In the genomic region with DNA sequence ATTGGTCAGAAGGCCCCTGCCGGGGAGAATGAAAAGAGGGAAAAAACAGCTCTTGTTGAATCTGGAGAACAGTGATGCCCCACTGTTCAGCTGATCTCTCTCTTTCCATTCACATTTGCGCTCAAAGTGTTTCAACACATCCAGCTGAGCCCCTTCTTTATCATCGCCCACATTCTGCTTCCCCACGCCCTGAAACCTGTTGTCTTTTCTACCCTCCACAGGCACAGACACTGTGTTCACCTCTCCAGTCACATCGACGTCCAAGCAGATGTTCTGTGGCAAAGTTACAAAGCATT, we compare ENCODE assay signal across 22 cellular contexts.
"Had no signal": no experiment of that assay in that cellular context is flagged by ENCODE, and none has a peak within 500 bp of the region (broad histone marks: within the 10 kb centered on the region; RNA-seq: fewer than 3 reads in every experiment).

No MANE protein-coding gene starts in this region.

- H3K27ac ChIP-seq: epithelial cell of prostate, esophagus squamous epithelium, left lung, lower lobe of right lung, right atrium auricular region, sigmoid colon, skin epidermis, testis, tibial nerve had no signal

- H3K9me3 Mint-ChIP-seq: dendritic cell treated with granulocyte-macrophage colony-stimulating factor and Interleukin-4, amounts not matched to agents 40 ng/mL and 50 ng/mL, for 4 days; nephron; stimulated activated naive B cell treated with anti-CD40 and anti-IgM and Interleukin-4, amounts not matched to agents 10 μg/mL and 1 μg/mL and 100 μg/mL, for 72 hours; stimulated activated naive CD8-positive, alpha-beta T cell treated with anti-CD3 and anti-CD28 coated beads, Interleukin-15, amount 100 ng/mL, for 72 hours had no signal

- H3K27ac Mint-ChIP-seq: dendritic cell treated with granulocyte-macrophage colony-stimulating factor and Interleukin-4, amounts not matched to agents 40 ng/mL and 50 ng/mL, for 4 days; effector memory CD8-positive, alpha-beta T cell; nephron; stimulated activated naive B cell treated with anti-CD40 and anti-IgM and Interleukin-4, amounts not matched to agents 10 μg/mL and 1 μg/mL and 100 μg/mL, for 72 hours; stimulated activated naive CD8-positive, alpha-beta T cell treated with anti-CD3 and anti-CD28 coated beads, Interleukin-15, amount 100 ng/mL, for 72 hours had no signal

- H3K27me3 Mint-ChIP-seq: dendritic cell treated with granulocyte-macrophage colony-stimulating factor and Interleukin-4, amounts not matched to agents 40 ng/mL and 50 ng/mL, for 4 days; effector memory CD8-positive, alpha-beta T cell; naive B cell; stimulated activated naive B cell treated with anti-CD40 and anti-IgM and Interleukin-4, amounts not matched to agents 10 μg/mL and 1 μg/mL and 100 μg/mL, for 72 hours; stimulated activated naive CD8-positive, alpha-beta T cell treated with anti-CD3 and anti-CD28 coated beads, Interleukin-15, amount 100 ng/mL, for 72 hours had no signal

- H3K36me3 ChIP-seq: esophagus squamous epithelium, left lung, lower lobe of right lung, right atrium auricular region, sigmoid colon, tibial nerve had no signal

- DNase-seq: cerebellar nuclear complex; effector memory CD8-positive, alpha-beta T cell; esophagus squamous epithelium; foreskin fibroblast; islet precursor cell; left lung; lower lobe of right lung; naive B cell; posterior cingulate gyrus; sigmoid colon; stimulated activated CD4-positive, alpha-beta T cell treated with anti-CD3 and anti-CD28 coated beads, Interleukin-2, amount 100 ng/mL, for 24 hours; stimulated activated CD4-positive, alpha-beta T cell treated with anti-CD3 and anti-CD28 coated beads, Interleukin-4, amount 100 ng/mL, for 4 hours; stimulated activated naive B cell treated with anti-CD40 and anti-IgM and Interleukin-4, amounts not matched to agents 10 μg/mL and 1 μg/mL and 100 μg/mL, for 72 hours; stimulated activated naive CD8-positive, alpha-beta T cell treated with anti-CD3 and anti-CD28 coated beads, Interleukin-15, amount 100 ng/mL, for 72 hours; testis had no signal

- H3K4me3 ChIP-seq: esophagus squamous epithelium, left lung, lower lobe of right lung, right atrium auricular region, sigmoid colon, skin epidermis, testis, tibial nerve had no signal

- FAIRE-seq: colon had no signal

- H3K9me3 ChIP-seq: esophagus squamous epithelium, left lung, lower lobe of right lung, right atrium auricular region, sigmoid colon, testis, tibial nerve had no signal

- H3K4me1 ChIP-seq: left lung, lower lobe of right lung, right atrium auricular region, sigmoid colon, testis had no signal

- H3K36me3 Mint-ChIP-seq: naive B cell; stimulated activated naive B cell treated with anti-CD40 and anti-IgM and Interleukin-4, amounts not matched to agents 10 μg/mL and 1 μg/mL and 100 μg/mL, for 72 hours had no signal

- ATAC-seq: effector memory CD8-positive, alpha-beta T cell; left lung; lower lobe of right lung; stimulated activated naive B cell treated with anti-CD40 and anti-IgM and Interleukin-4, amounts not matched to agents 10 μg/mL and 1 μg/mL and 100 μg/mL, for 72 hours; stimulated activated naive CD8-positive, alpha-beta T cell treated with anti-CD3 and anti-CD28 coated beads, Interleukin-15, amount 100 ng/mL, for 72 hours had no signal

- H3K4me3 Mint-ChIP-seq: dendritic cell treated with granulocyte-macrophage colony-stimulating factor and Interleukin-4, amounts not matched to agents 40 ng/mL and 50 ng/mL, for 4 days; effector memory CD8-positive, alpha-beta T cell; naive B cell; nephron; stimulated activated naive B cell treated with anti-CD40 and anti-IgM and Interleukin-4, amounts not matched to agents 10 μg/mL and 1 μg/mL and 100 μg/mL, for 72 hours; stimulated activated naive CD8-positive, alpha-beta T cell treated with anti-CD3 and anti-CD28 coated beads, Interleukin-15, amount 100 ng/mL, for 72 hours had no signal

- H3K4me1 Mint-ChIP-seq: naive B cell; stimulated activated naive B cell treated with anti-CD40 and anti-IgM and Interleukin-4, amounts not matched to agents 10 μg/mL and 1 μg/mL and 100 μg/mL, for 72 hours; stimulated activated naive CD8-positive, alpha-beta T cell treated with anti-CD3 and anti-CD28 coated beads, Interleukin-15, amount 100 ng/mL, for 72 hours had no signal

- H3K27me3 ChIP-seq: esophagus squamous epithelium, left lung, right atrium auricular region, sigmoid colon, testis, tibial nerve had no signal
